Comparison of ENCODE assay signal across 2 cellular contexts in genomic region chr3:119019767-119020518, GRCh38.
TF ChIP-seq lines count a peak whose summit lies in the region.

No MANE protein-coding gene starts in this region.

TF ChIP-seq in GM23338, 12 proteins besides CTCF, POLR2A, EP300 and RAD21:
- TF ChIP-seq ZNF114 (CRISPR knock-in tag; IDR thresholded peaks at IDR 0.05) (no peak), EZH2phosphoT487 (IDR thresholded peaks at IDR 0.05; ENCODE audit: unreplicated experiment) (no peak), STAT1 (IDR thresholded peaks at IDR 0.05; ENCODE audit: unreplicated experiment) (no peak), JUNB (IDR thresholded peaks at IDR 0.05; ENCODE audit: unreplicated experiment) (no peak), ZNF331 (CRISPR knock-in tag; IDR thresholded peaks at IDR 0.05; ENCODE audit: low read depth) (no peak), POLR2AphosphoS5 (IDR thresholded peaks at IDR 0.05; ENCODE audit: low read depth) (no peak), REST (IDR thresholded peaks at IDR 0.05; ENCODE audit: unreplicated experiment) (no peak), CREB1 (CRISPR knock-in tag; IDR thresholded peaks at IDR 0.05; ENCODE audit: low read depth) (no peak), ZNF462 (CRISPR knock-in tag; IDR thresholded peaks at IDR 0.05) (no peak), EZH2 (IDR thresholded peaks at IDR 0.05; ENCODE audit: low read depth, unreplicated experiment) (no peak), NANOG (IDR thresholded peaks at IDR 0.05; ENCODE audit: borderline replicate concordance) (no peak)
- TF ChIP-seq, protein P1, sequence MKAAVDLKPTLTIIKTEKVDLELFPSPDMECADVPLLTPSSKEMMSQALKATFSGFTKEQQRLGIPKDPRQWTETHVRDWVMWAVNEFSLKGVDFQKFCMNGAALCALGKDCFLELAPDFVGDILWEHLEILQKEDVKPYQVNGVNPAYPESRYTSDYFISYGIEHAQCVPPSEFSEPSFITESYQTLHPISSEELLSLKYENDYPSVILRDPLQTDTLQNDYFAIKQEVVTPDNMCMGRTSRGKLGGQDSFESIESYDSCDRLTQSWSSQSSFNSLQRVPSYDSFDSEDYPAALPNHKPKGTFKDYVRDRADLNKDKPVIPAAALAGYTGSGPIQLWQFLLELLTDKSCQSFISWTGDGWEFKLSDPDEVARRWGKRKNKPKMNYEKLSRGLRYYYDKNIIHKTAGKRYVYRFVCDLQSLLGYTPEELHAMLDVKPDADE (IDR thresholded peaks at IDR 0.05): no peak

TF ChIP-seq in GM12878, 131 proteins besides CTCF, POLR2A, EP300 and RAD21:
- TF ChIP-seq POLR2AphosphoS2 (IDR thresholded peaks at IDR 0.05; ENCODE audit: low read depth, low read length): no peak
- TF ChIP-seq RAD51 (IDR thresholded peaks at IDR 0.05): no peak
- TF ChIP-seq MLLT1 (IDR thresholded peaks at IDR 0.05): no peak
- TF ChIP-seq STAT1 (conservative IDR thresholded peaks at IDR 0.05): no peak
- no peak for TF ChIP-seq JUND (IDR thresholded peaks at IDR 0.05; ENCODE audit: low read depth, low read length)
- no peak for TF ChIP-seq FOS (IDR thresholded peaks at IDR 0.05; ENCODE audit: borderline replicate concordance, extremely low read depth, insufficient read length)
- no peak for TF ChIP-seq KLF5 (IDR thresholded peaks at IDR 0.05; ENCODE audit: partially characterized antibody)
- TF ChIP-seq NFYA (IDR thresholded peaks at IDR 0.05; ENCODE audit: borderline replicate concordance, low read depth, low read length): no peak
- TF ChIP-seq IRF4 (IDR thresholded peaks at IDR 0.05; ENCODE audit: low read depth, low read length): no peak
- no peak for TF ChIP-seq ZBTB4 (CRISPR knock-in tag; IDR thresholded peaks at IDR 0.05)
- TF ChIP-seq CEBPB (IDR thresholded peaks at IDR 0.05; ENCODE audit: borderline replicate concordance in 1 of 2, low read depth in 2 of 2, low read length in 2 of 2): no peak
- no peak for TF ChIP-seq IKZF1 (conservative IDR thresholded peaks at IDR 0.05)
- no peak for TF ChIP-seq PAX8 (IDR thresholded peaks at IDR 0.05)
- TF ChIP-seq CUX1 (IDR thresholded peaks at IDR 0.05; ENCODE audit: insufficient replicate concordance, low read depth, low read length): no peak
